Comparison of ENCODE assay signal across 1 cellular context in the genomic region with DNA sequence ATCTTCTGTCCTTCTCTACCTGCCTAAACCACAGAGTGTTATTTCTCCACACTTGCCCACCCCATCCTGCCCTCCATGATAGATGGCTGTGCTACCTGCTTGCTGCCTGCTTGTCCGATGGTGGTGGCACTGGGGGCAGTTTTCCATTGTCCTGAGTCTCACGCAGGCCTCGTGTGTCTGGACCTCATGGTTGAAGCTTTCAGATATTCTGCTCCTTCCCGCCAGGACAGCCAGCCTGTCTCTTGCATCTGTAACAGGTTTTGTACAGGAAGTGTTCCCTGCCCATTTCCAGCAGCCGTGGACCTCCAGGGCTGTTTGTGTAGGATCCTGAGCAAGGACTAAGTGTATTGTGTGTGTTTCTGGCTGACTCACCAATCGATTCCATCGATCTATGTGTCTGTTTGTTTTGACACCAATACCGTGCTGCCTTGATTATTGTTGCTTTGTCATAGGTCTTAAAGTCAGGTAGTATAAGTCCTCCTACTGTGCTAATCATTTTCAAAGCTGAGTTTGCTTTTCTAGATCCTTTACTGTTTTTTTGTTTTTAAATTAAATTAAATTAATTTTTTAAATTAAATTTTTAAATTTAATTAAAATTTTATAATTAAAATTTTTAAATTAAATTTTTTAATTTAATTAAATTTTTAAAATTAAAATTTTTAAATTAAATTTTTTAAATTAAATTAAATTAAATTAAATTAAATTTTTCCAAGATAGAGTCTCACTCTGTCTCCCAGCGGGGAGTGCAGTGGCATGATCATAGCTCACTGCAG.
A peak's percentile ranks its signal among the peaks of the same experiment; 100 is the strongest.
TF ChIP-seq lines count a peak whose summit lies in the region.

No MANE protein-coding gene starts in this region.

TF ChIP-seq in HepG2, 621 proteins besides CTCF, POLR2A, EP300 and RAD21 (continued from another document and continues in another):
- TF ChIP-seq NFKBIZ (CRISPR knock-in tag; IDR thresholded peaks at IDR 0.05): peak; percentile 79; the same call in 1 of the 2 replicates
- TF ChIP-seq, protein P1, sequence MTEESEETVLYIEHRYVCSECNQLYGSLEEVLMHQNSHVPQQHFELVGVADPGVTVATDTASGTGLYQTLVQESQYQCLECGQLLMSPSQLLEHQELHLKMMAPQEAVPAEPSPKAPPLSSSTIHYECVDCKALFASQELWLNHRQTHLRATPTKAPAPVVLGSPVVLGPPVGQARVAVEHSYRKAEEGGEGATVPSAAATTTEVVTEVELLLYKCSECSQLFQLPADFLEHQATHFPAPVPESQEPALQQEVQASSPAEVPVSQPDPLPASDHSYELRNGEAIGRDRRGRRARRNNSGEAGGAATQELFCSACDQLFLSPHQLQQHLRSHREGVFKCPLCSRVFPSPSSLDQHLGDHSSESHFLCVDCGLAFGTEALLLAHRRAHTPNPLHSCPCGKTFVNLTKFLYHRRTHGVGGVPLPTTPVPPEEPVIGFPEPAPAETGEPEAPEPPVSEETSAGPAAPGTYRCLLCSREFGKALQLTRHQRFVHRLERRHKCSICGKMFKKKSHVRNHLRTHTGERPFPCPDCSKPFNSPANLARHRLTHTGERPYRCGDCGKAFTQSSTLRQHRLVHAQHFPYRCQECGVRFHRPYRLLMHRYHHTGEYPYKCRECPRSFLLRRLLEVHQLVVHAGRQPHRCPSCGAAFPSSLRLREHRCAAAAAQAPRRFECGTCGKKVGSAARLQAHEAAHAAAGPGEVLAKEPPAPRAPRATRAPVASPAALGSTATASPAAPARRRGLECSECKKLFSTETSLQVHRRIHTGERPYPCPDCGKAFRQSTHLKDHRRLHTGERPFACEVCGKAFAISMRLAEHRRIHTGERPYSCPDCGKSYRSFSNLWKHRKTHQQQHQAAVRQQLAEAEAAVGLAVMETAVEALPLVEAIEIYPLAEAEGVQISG (CRISPR knock-in tag; IDR thresholded peaks at IDR 0.05): peak; percentile 67
- TF ChIP-seq ZNF431 (CRISPR knock-in tag; IDR thresholded peaks at IDR 0.05; ENCODE audit: borderline replicate concordance, low read depth): peak; percentile 54; the same call in 1 of the 2 replicates
- peak; percentile 70; the same call in 1 of the 2 replicates for TF ChIP-seq ZNF124 (CRISPR knock-in tag; IDR thresholded peaks at IDR 0.05)
- TF ChIP-seq, protein P2, sequence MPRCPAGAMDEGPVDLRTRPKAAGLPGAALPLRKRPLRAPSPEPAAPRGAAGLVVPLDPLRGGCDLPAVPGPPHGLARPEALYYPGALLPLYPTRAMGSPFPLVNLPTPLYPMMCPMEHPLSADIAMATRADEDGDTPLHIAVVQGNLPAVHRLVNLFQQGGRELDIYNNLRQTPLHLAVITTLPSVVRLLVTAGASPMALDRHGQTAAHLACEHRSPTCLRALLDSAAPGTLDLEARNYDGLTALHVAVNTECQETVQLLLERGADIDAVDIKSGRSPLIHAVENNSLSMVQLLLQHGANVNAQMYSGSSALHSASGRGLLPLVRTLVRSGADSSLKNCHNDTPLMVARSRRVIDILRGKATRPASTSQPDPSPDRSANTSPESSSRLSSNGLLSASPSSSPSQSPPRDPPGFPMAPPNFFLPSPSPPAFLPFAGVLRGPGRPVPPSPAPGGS (CRISPR knock-in tag; IDR thresholded peaks at IDR 0.05): peak; percentile 42; the same call in 1 of the 2 replicates
- TF ChIP-seq, protein P3, sequence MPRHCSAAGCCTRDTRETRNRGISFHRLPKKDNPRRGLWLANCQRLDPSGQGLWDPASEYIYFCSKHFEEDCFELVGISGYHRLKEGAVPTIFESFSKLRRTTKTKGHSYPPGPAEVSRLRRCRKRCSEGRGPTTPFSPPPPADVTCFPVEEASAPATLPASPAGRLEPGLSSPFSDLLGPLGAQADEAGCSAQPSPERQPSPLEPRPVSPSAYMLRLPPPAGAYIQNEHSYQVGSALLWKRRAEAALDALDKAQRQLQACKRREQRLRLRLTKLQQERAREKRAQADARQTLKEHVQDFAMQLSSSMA (CRISPR knock-in tag; IDR thresholded peaks at IDR 0.05): no peak
- TF ChIP-seq JARID2 (CRISPR knock-in tag; IDR thresholded peaks at IDR 0.05; ENCODE audit: insufficient replicate concordance): no peak
- TF ChIP-seq, protein P4, sequence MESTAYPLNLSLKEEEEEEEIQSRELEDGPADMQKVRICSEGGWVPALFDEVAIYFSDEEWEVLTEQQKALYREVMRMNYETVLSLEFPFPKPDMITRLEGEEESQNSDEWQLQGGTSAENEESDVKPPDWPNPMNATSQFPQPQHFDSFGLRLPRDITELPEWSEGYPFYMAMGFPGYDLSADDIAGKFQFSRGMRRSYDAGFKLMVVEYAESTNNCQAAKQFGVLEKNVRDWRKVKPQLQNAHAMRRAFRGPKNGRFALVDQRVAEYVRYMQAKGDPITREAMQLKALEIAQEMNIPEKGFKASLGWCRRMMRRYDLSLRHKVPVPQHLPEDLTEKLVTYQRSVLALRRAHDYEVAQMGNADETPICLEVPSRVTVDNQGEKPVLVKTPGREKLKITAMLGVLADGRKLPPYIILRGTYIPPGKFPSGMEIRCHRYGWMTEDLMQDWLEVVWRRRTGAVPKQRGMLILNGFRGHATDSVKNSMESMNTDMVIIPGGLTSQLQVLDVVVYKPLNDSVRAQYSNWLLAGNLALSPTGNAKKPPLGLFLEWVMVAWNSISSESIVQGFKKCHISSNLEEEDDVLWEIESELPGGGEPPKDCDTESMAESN (CRISPR knock-in tag; conservative IDR thresholded peaks at IDR 0.05): peak; percentile 41; the same call in 1 of the 2 replicates
- peak; percentile 83 for TF ChIP-seq ZNF772 (CRISPR knock-in tag; IDR thresholded peaks at IDR 0.05)
- TF ChIP-seq ZNF7 (CRISPR knock-in tag; IDR thresholded peaks at IDR 0.05): 0 out of 2 replicates have a peak, but pooled peaks have one; percentile 15
- peak; percentile 75 for TF ChIP-seq THAP11 (CRISPR knock-in tag; IDR thresholded peaks at IDR 0.05)
- TF ChIP-seq, protein P5, sequence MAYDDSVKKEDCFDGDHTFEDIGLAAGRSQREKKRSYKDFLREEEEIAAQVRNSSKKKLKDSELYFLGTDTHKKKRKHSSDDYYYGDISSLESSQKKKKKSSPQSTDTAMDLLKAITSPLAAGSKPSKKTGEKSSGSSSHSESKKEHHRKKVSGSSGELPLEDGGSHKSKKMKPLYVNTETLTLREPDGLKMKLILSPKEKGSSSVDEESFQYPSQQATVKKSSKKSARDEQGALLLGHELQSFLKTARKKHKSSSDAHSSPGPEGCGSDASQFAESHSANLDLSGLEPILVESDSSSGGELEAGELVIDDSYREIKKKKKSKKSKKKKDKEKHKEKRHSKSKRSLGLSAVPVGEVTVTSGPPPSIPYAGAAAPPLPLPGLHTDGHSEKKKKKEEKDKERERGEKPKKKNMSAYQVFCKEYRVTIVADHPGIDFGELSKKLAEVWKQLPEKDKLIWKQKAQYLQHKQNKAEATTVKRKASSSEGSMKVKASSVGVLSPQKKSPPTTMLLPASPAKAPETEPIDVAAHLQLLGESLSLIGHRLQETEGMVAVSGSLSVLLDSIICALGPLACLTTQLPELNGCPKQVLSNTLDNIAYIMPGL (CRISPR knock-in tag; IDR thresholded peaks at IDR 0.05; ENCODE audit: borderline replicate concordance in 1 of 2, low read depth in 1 of 2): no peak
- TF ChIP-seq NBN (conservative IDR thresholded peaks at IDR 0.05): no peak
- peak; percentile 73; the same call in 1 of the 2 replicates for TF ChIP-seq ZNF878 (CRISPR knock-in tag; IDR thresholded peaks at IDR 0.05)
- TF ChIP-seq NR2C2 (CRISPR knock-in tag; IDR thresholded peaks at IDR 0.05; ENCODE audit: borderline replicate concordance): peak; percentile 18; the same call in 1 of the 2 replicates
- peak; percentile 63 for TF ChIP-seq SAP130 (CRISPR knock-in tag; IDR thresholded peaks at IDR 0.05; ENCODE audit: low read depth)
- TF ChIP-seq ZNF816 (CRISPR knock-in tag; IDR thresholded peaks at IDR 0.05; ENCODE audit: borderline replicate concordance): peak; percentile 93; the same call in 1 of the 2 replicates
- peak; percentile 87 for TF ChIP-seq RXRB (CRISPR knock-in tag; IDR thresholded peaks at IDR 0.05; ENCODE audit: borderline replicate concordance)
- TF ChIP-seq GFI1 (CRISPR knock-in tag; IDR thresholded peaks at IDR 0.05; ENCODE audit: borderline replicate concordance): peak; percentile 62; the same call in 1 of the 2 replicates
- peak; percentile 36; the same call in 1 of the 2 replicates for TF ChIP-seq RXRA (CRISPR knock-in tag; IDR thresholded peaks at IDR 0.05)
- TF ChIP-seq YEATS4 (CRISPR knock-in tag; IDR thresholded peaks at IDR 0.05; ENCODE audit: borderline replicate concordance): peak; percentile 32; the same call in 1 of the 2 replicates
- no peak for TF ChIP-seq RBM39 (IDR thresholded peaks at IDR 0.05; ENCODE audit: low read depth, low read length, poor library complexity, severe bottlenecking)
- 0 out of 2 replicates have a peak, but pooled peaks have one; percentile 32 for TF ChIP-seq ZNF441 (CRISPR knock-in tag; IDR thresholded peaks at IDR 0.05; ENCODE audit: borderline replicate concordance)
- peak; percentile 49; the same call in 1 of the 2 replicates for TF ChIP-seq CREM (IDR thresholded peaks at IDR 0.05)
- no peak for TF ChIP-seq CREM (CRISPR knock-in tag; IDR thresholded peaks at IDR 0.05)
- peak; percentile 32; the same call in 1 of the 2 replicates for TF ChIP-seq MEIS1 (CRISPR knock-in tag; IDR thresholded peaks at IDR 0.05; ENCODE audit: borderline replicate concordance)
- no peak for TF ChIP-seq ZNF180 (CRISPR knock-in tag; IDR thresholded peaks at IDR 0.05; ENCODE audit: borderline replicate concordance, low read depth)
- TF ChIP-seq, protein P6, sequence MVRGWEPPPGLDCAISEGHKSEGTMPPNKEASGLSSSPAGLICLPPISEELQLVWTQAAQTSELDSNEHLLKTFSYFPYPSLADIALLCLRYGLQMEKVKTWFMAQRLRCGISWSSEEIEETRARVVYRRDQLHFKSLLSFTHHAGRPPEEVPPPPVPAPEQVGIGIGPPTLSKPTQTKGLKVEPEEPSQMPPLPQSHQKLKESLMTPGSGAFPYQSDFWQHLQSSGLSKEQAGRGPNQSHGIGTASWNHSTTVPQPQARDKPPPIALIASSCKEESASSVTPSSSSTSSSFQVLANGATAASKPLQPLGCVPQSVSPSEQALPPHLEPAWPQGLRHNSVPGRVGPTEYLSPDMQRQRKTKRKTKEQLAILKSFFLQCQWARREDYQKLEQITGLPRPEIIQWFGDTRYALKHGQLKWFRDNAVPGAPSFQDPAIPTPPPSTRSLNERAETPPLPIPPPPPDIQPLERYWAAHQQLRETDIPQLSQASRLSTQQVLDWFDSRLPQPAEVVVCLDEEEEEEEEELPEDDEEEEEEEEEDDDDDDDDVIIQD (CRISPR knock-in tag; IDR thresholded peaks at IDR 0.05; ENCODE audit: low read depth): peak; percentile 74
- TF ChIP-seq ZNF263 (CRISPR knock-in tag; IDR thresholded peaks at IDR 0.05): no peak
- TF ChIP-seq PRMT3 (CRISPR knock-in tag; IDR thresholded peaks at IDR 0.05; ENCODE audit: borderline replicate concordance, low read depth): 0 out of 2 replicates have a peak, but pooled peaks have one; percentile 31
- no peak for TF ChIP-seq ETV6 (CRISPR knock-in tag; conservative IDR thresholded peaks at IDR 0.05)
- no peak for TF ChIP-seq RFXANK (CRISPR knock-in tag; IDR thresholded peaks at IDR 0.05)
- TF ChIP-seq HOXA9 (CRISPR knock-in tag; IDR thresholded peaks at IDR 0.05; ENCODE audit: borderline replicate concordance): peak; percentile 79
- TF ChIP-seq ZFY (CRISPR knock-in tag; IDR thresholded peaks at IDR 0.05): peak; percentile 38; the same call in 1 of the 2 replicates
- 0 out of 2 replicates have a peak, but pooled peaks have one; percentile 33 for TF ChIP-seq ZNF501 (CRISPR knock-in tag; IDR thresholded peaks at IDR 0.05)
- TF ChIP-seq, protein P7, sequence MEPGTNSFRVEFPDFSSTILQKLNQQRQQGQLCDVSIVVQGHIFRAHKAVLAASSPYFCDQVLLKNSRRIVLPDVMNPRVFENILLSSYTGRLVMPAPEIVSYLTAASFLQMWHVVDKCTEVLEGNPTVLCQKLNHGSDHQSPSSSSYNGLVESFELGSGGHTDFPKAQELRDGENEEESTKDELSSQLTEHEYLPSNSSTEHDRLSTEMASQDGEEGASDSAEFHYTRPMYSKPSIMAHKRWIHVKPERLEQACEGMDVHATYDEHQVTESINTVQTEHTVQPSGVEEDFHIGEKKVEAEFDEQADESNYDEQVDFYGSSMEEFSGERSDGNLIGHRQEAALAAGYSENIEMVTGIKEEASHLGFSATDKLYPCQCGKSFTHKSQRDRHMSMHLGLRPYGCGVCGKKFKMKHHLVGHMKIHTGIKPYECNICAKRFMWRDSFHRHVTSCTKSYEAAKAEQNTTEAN (CRISPR knock-in tag; conservative IDR thresholded peaks at IDR 0.05): 0 out of 2 replicates have a peak, but pooled peaks have one; percentile 45
- TF ChIP-seq, protein P8, sequence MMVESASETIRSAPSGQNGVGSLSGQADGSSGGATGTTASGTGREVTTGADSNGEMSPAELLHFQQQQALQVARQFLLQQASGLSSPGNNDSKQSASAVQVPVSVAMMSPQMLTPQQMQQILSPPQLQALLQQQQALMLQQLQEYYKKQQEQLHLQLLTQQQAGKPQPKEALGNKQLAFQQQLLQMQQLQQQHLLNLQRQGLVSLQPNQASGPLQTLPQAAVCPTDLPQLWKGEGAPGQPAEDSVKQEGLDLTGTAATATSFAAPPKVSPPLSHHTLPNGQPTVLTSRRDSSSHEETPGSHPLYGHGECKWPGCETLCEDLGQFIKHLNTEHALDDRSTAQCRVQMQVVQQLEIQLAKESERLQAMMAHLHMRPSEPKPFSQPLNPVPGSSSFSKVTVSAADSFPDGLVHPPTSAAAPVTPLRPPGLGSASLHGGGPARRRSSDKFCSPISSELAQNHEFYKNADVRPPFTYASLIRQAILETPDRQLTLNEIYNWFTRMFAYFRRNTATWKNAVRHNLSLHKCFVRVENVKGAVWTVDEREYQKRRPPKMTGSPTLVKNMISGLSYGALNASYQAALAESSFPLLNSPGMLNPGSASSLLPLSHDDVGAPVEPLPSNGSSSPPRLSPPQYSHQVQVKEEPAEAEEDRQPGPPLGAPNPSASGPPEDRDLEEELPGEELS (CRISPR knock-in tag; IDR thresholded peaks at IDR 0.05): peak; percentile 96
- TF ChIP-seq ZNF670 (CRISPR knock-in tag; IDR thresholded peaks at IDR 0.05; ENCODE audit: borderline replicate concordance): peak; percentile 97; the same call in 1 of the 2 replicates
- TF ChIP-seq MAFK (conservative IDR thresholded peaks at IDR 0.05 in 1 of 2, IDR thresholded peaks at IDR 0.05 in 1 of 2; ENCODE audit: low read length in 2 of 2): peak in 1 of 2 experiments; percentile 39; a peak in 1 of 4 replicates
- no peak for TF ChIP-seq ZNF83 (CRISPR knock-in tag; IDR thresholded peaks at IDR 0.05; ENCODE audit: borderline replicate concordance)
- peak; percentile 88 for TF ChIP-seq ELF3 (CRISPR knock-in tag; IDR thresholded peaks at IDR 0.05)
- no peak for TF ChIP-seq ADNP (CRISPR knock-in tag; IDR thresholded peaks at IDR 0.05)
- peak; percentile 61; the same call in 1 of the 2 replicates for TF ChIP-seq BHLHE40 (IDR thresholded peaks at IDR 0.05; ENCODE audit: low read length)
- no peak for TF ChIP-seq ATM (IDR thresholded peaks at IDR 0.05; ENCODE audit: borderline replicate concordance)
